In genomic region chr15:55694652-55695150, GRCh38 we compare ENCODE assay signal across 1 cellular context.
TF ChIP-seq lines count a peak whose summit lies in the region.

No MANE protein-coding gene starts in this region.

TF ChIP-seq in HEK293, 187 proteins besides CTCF, POLR2A, EP300 and RAD21 (continued from another document):
- TF ChIP-seq ZNF513 (tag by site-specific recombination; IDR thresholded peaks at IDR 0.05) (peak; percentile 78), ZSCAN23 (tag by site-specific recombination; IDR thresholded peaks at IDR 0.05) (no peak), ZNF777 (tag by site-specific recombination; IDR thresholded peaks at IDR 0.05; ENCODE audit: borderline replicate concordance) (no peak), ZNF843 (tag by site-specific recombination; IDR thresholded peaks at IDR 0.05) (peak; percentile 95)
